13 cellular contexts compared by ENCODE assay signal in the genomic region with DNA sequence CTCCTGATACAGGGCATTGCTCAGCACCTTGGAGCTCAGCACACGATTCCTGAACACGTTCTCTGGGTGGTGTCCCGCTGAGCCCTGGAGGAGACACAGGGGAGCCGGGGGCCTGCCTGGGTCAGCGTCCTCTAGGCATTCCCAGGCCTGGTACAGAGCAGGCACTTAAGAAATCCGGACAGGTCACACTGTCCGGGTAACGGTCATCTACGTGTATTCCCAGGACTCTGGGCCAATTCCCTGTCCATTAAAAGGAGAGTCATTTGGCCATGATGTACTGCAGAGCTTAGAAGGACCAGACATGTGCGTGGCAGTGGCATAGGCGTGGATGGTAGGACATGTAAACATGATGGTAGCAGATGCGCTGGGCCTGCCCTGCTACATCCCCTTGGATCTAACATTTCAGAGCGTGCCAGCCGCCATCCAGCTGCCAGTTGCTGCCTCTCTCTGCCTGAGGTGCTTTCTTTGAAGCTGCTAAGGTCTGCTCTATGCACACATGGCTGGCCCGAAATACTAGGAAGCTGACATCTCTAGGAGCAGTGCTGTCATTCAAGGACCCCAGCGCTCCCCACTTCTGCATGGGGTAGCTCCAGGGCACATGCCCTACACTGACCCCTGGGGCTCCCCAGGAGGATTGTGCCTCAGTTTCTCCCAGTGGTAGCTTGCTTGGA.
A peak's percentile ranks its signal among the peaks of the same experiment; 100 is the strongest.
DNase-seq lines count a peak whose midpoint lies in the region; ATAC-seq and TF ChIP-seq lines count a peak whose summit lies in the region.
"Had no signal": no experiment of that assay in that cellular context is flagged by ENCODE, and none has a peak within 500 bp of the region (broad histone marks: within the 10 kb centered on the region; RNA-seq: fewer than 3 reads in every experiment).

No MANE protein-coding gene starts in this region.

- no peak for ATAC-seq in natural killer cell treated with Interleukin-12 subunit alpha and Interleukin-12 subunit beta and Interleukin-15 and Interleukin-18, amount 100 ng/mL, for 72 hours
- ATAC-seq in natural killer cell (no peak), omental fat pad (ENCODE audit: low FRiP score) (no peak), HG03442 (IDR thresholded peaks at IDR 0.05; ENCODE audit: unreplicated experiment) (no peak)
- no peak for ATAC-seq in activated CD4-positive, CD25-positive, alpha-beta regulatory T cell treated with anti-CD3 and anti-CD28 coated beads, Interleukin-2, amount 50 U/mL, for 24 hours
- ATAC-seq: HCT116 had no signal

- no peaks in the 10 kb centered on the region for H3K36me3 Mint-ChIP-seq in natural killer cell treated with Interleukin-12 subunit alpha and Interleukin-12 subunit beta and Interleukin-15 and Interleukin-18, amount 100 ng/mL, for 72 hours
- H3K36me3 Mint-ChIP-seq in natural killer cell: no peaks in the 10 kb centered on the region

- TF ChIP-seq CTCF in natural killer cell (IDR thresholded peaks at IDR 0.05) (no peak), coronary artery (IDR thresholded peaks at IDR 0.05) (no peak), omental fat pad (IDR thresholded peaks at IDR 0.05) (no peak)

- no peaks in the 10 kb centered on the region for H3K9me3 Mint-ChIP-seq in natural killer cell treated with Interleukin-12 subunit alpha and Interleukin-12 subunit beta and Interleukin-15 and Interleukin-18, amount 100 ng/mL, for 72 hours
- H3K9me3 Mint-ChIP-seq in natural killer cell: no peaks in the 10 kb centered on the region

- no peaks in the 10 kb centered on the region for H3K4me1 Mint-ChIP-seq in natural killer cell treated with Interleukin-12 subunit alpha and Interleukin-12 subunit beta and Interleukin-15 and Interleukin-18, amount 100 ng/mL, for 72 hours (ENCODE audit: low read depth in 2 of 2)
- no peaks in the 10 kb centered on the region for H3K4me1 Mint-ChIP-seq in natural killer cell

- no peak overlapping the region for H3K27ac Mint-ChIP-seq in natural killer cell treated with Interleukin-12 subunit alpha and Interleukin-12 subunit beta and Interleukin-15 and Interleukin-18, amount 100 ng/mL, for 72 hours
- no peak overlapping the region for H3K27ac Mint-ChIP-seq in natural killer cell

- H3K27me3 Mint-ChIP-seq in natural killer cell treated with Interleukin-12 subunit alpha and Interleukin-12 subunit beta and Interleukin-15 and Interleukin-18, amount 100 ng/mL, for 72 hours: no peaks in the 10 kb centered on the region
- peaks cover 0 to 2% of the 10 kb centered on the region in 2 donors for H3K27me3 Mint-ChIP-seq in natural killer cell (ENCODE audit: low read depth in 2 of 2)

- no peak overlapping the region for H3K27ac ChIP-seq in coronary artery
- H3K27ac ChIP-seq: BLaER1 treated with 17β-estradiol and CSF1 and Interleukin-3, amounts not matched to agents 10 nM and 100 nM had no signal

- peak; percentile 32 for DNase-seq in natural killer cell treated with Interleukin-12 subunit alpha and Interleukin-12 subunit beta and Interleukin-15 and Interleukin-18, amount 100 ng/mL, for 72 hours (ENCODE audit: low spot score)
- DNase-seq in natural killer cell (no peak), coronary artery (ENCODE audit: low spot score) (peak; percentile 55), omental fat pad (ENCODE audit: low spot score) (peak; percentile 3), SKM-1 (lab: John Stamatoyannopoulos, UW; ENCODE audit: unreplicated experiment) (no peak)
- DNase-seq: MV-4-11, NCI-H1436 treated with DMSO at 0.1 percent for 48 hours, NCI-H446, NCI-H748 treated with DMSO at 0.1 percent for 48 hours had no signal

- H3K4me3 Mint-ChIP-seq in natural killer cell treated with Interleukin-12 subunit alpha and Interleukin-12 subunit beta and Interleukin-15 and Interleukin-18, amount 100 ng/mL, for 72 hours: no peak overlapping the region
- no peak overlapping the region for H3K4me3 Mint-ChIP-seq in natural killer cell

- intact Hi-C loops in natural killer cell (cut with micrococcal nuclease): no loop called here

- H3K4me3 ChIP-seq in coronary artery: no peak overlapping the region
- H3K4me3 ChIP-seq: BLaER1 treated with 17β-estradiol and CSF1 and Interleukin-3, amounts not matched to agents 10 nM and 100 nM had no signal

Comparison
In these comparisons a context has a peak if more than half of its experiments do, and no peak if none do; other contexts are left out.
1. DNase-seq: peak in natural killer cell treated with Interleukin-12 subunit alpha and Interleukin-12 subunit beta and Interleukin-15 and Interleukin-18, amount 100 ng/mL, for 72 hours (single experiment), coronary artery (single experiment) and omental fat pad (single experiment); none in natural killer cell (single experiment) and SKM-1 (single experiment).